ENCODE assay signal across 20 cellular contexts in the genomic region with DNA sequence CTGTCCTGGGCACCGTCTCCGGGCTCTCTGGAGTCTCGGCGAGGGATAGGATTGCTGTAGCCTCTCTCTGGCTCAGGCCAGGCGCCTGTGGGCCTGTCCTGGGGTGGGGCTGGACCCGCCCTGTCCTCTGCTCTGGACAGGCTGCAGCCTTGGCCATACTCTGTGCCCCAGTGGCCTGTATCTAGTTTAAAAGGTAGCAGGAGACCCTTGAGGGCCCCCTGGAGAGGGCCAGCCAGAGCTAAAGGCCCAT. TPM values are rescaled to one million over a fixed set of nuclear protein-coding genes. Genes with fewer than 3 reads are reported as not detected.
DNase-seq lines count a peak whose midpoint lies in the region; ATAC-seq and TF ChIP-seq lines count a peak whose summit lies in the region.
"Had no signal": no experiment of that assay in that cellular context is flagged by ENCODE, and none has a peak within 500 bp of the region (broad histone marks: within the 10 kb centered on the region; RNA-seq: fewer than 3 reads in every experiment).

No MANE protein-coding gene starts in this region.

- no peak for TF ChIP-seq POLR2A in esophagus muscularis mucosa (IDR thresholded peaks at IDR 0.05; ENCODE audit: low read depth)

- no peaks in the 10 kb centered on the region for H3K36me3 ChIP-seq in esophagus muscularis mucosa
- H3K36me3 ChIP-seq: ascending aorta had no signal

- H3K27me3 ChIP-seq in esophagus muscularis mucosa: peaks cover 7 to 80% (median 30%) of the 10 kb centered on the region in 4 donors
- H3K27me3 ChIP-seq: testis had no signal

- peaks cover 32 to 47% (median 45%) of the 10 kb centered on the region in 4 donors for H3K4me1 ChIP-seq in esophagus muscularis mucosa

- TF ChIP-seq EP300 in esophagus muscularis mucosa (IDR thresholded peaks at IDR 0.05): no peak

- peak; percentile 7 for DNase-seq in activated naive CD4-positive, alpha-beta T cell treated with anti-CD3 and anti-CD28 coated beads, Interleukin-2, amount 50 U/mL, for 16 hours
- no peak for DNase-seq in activated naive CD4-positive, alpha-beta T cell treated with anti-CD3 and anti-CD28 coated beads for 36 hours
- no peak for DNase-seq in esophagus muscularis mucosa (ENCODE audit: extremely low spot score)
- DNase-seq in mesenteric fat pad (ENCODE audit: low spot score): peak; percentile 76
- no peak for DNase-seq in type B pancreatic cell (ENCODE audit: extremely low spot score, unreplicated experiment)
- DNase-seq in HUDEP-2 (lab: John Stamatoyannopoulos, UW; ENCODE audit: unreplicated experiment in 76 of 76): no peak
- DNase-seq: activated CD4-positive, CD25-positive, alpha-beta regulatory T cell; activated T-cell treated with anti-CD3 and anti-CD28 coated beads, Interleukin-2, amount 50 U/mL, for 72 hours; Calu3; HFFc6; IMR-90; NCI-H1092; NCI-H345; testis had no signal

- no peak overlapping the region for H3K27ac ChIP-seq in esophagus muscularis mucosa (replicated peaks in 1 of 4)
- H3K27ac ChIP-seq: ascending aorta, testis had no signal

- CTCF ChIA-PET in activated naive CD4-positive, alpha-beta T cell treated with anti-CD3 and anti-CD28 coated beads for 36 hours (lab: Charles Lee): no interaction called here

- H3K9me3 ChIP-seq in esophagus muscularis mucosa: no peaks in the 10 kb centered on the region
- H3K9me3 ChIP-seq: ascending aorta, testis had no signal

- WGBS in esophagus muscularis mucosa: 63% methylated on average over 4 of the region's 6 CpGs

- no peaks in the 10 kb centered on the region for H3K9me3 Mint-ChIP-seq in activated naive CD4-positive, alpha-beta T cell treated with anti-CD3 and anti-CD28 coated beads for 36 hours
- H3K9me3 Mint-ChIP-seq in type B pancreatic cell: no peaks in the 10 kb centered on the region
- H3K9me3 Mint-ChIP-seq: activated T-cell treated with anti-CD3 and anti-CD28 coated beads, Interleukin-2, amount 50 U/mL, for 72 hours; HFFc6; natural killer cell treated with Interleukin-12 subunit alpha and Interleukin-12 subunit beta and Interleukin-15 and Interleukin-18, amount 100 ng/mL, for 72 hours had no signal

- H3K4me3 ChIP-seq in esophagus muscularis mucosa: peak overlapping the region; percentile 52 to 65 (median 56)
- H3K4me3 ChIP-seq: testis had no signal

- no peak overlapping the region for H3K4me3 Mint-ChIP-seq in activated naive CD4-positive, alpha-beta T cell treated with anti-CD3 and anti-CD28 coated beads for 36 hours
- H3K4me3 Mint-ChIP-seq in type B pancreatic cell: peak overlapping the region; percentile 85
- H3K4me3 Mint-ChIP-seq: activated T-cell treated with anti-CD3 and anti-CD28 coated beads, Interleukin-2, amount 50 U/mL, for 72 hours; HFFc6; natural killer cell treated with Interleukin-12 subunit alpha and Interleukin-12 subunit beta and Interleukin-15 and Interleukin-18, amount 100 ng/mL, for 72 hours had no signal

- H3K27me3 Mint-ChIP-seq in activated naive CD4-positive, alpha-beta T cell treated with anti-CD3 and anti-CD28 coated beads for 36 hours (ENCODE audit: low read depth): peaks cover 13% of the 10 kb centered on the region
- H3K27me3 Mint-ChIP-seq in type B pancreatic cell: peaks cover 21% of the 10 kb centered on the region

- ATAC-seq in esophagus mucosa (no peak), GM19452 (IDR thresholded peaks at IDR 0.05; ENCODE audit: unreplicated experiment) (no peak)
- ATAC-seq: activated T-cell treated with anti-CD3 and anti-CD28 coated beads, Interleukin-2, amount 50 U/mL, for 72 hours; natural killer cell treated with Interleukin-12 subunit alpha and Interleukin-12 subunit beta and Interleukin-15 and Interleukin-18, amount 100 ng/mL, for 72 hours had no signal

- no peak overlapping the region for H3K27ac Mint-ChIP-seq in activated naive CD4-positive, alpha-beta T cell treated with anti-CD3 and anti-CD28 coated beads for 36 hours
- no peak overlapping the region for H3K27ac Mint-ChIP-seq in type B pancreatic cell
- H3K27ac Mint-ChIP-seq: activated T-cell treated with anti-CD3 and anti-CD28 coated beads, Interleukin-2, amount 50 U/mL, for 72 hours; HFFc6; natural killer cell treated with Interleukin-12 subunit alpha and Interleukin-12 subunit beta and Interleukin-15 and Interleukin-18, amount 100 ng/mL, for 72 hours had no signal

- no peaks in the 10 kb centered on the region for H3K36me3 Mint-ChIP-seq in activated naive CD4-positive, alpha-beta T cell treated with anti-CD3 and anti-CD28 coated beads for 36 hours (ENCODE audit: low read depth)
- no peaks in the 10 kb centered on the region for H3K36me3 Mint-ChIP-seq in type B pancreatic cell
- H3K36me3 Mint-ChIP-seq: natural killer cell treated with Interleukin-12 subunit alpha and Interleukin-12 subunit beta and Interleukin-15 and Interleukin-18, amount 100 ng/mL, for 72 hours had no signal

- peaks cover 9% of the 10 kb centered on the region for H3K4me1 Mint-ChIP-seq in activated naive CD4-positive, alpha-beta T cell treated with anti-CD3 and anti-CD28 coated beads for 36 hours (ENCODE audit: low read depth)
- H3K4me1 Mint-ChIP-seq in type B pancreatic cell (ENCODE audit: unreplicated experiment): peaks cover 9% of the 10 kb centered on the region

- intact Hi-C loops in activated naive CD4-positive, alpha-beta T cell treated with anti-CD3 and anti-CD28 coated beads for 36 hours (cut with micrococcal nuclease): no loop called here
- intact Hi-C loops in esophagus muscularis mucosa (cut with DNase I): no loop called here

- TF ChIP-seq CTCF in esophagus muscularis mucosa (IDR thresholded peaks at IDR 0.05) (no peak), type B pancreatic cell (conservative IDR thresholded peaks at IDR 0.05) (no peak)

RNA-seq across cellular contexts. Expression of gene KIF26A, which starts 1.8 kb away (rescaled TPM):
- total RNA-seq in activated naive CD4-positive, alpha-beta T cell treated with anti-CD3 and anti-CD28 coated beads for 36 hours: under 1 TPM; 0.07 TPM
- total RNA-seq in esophagus muscularis mucosa: 1 to 10 TPM; 4.6 to 7.2 (median 5.6) TPM
- 3.2 TPM for total RNA-seq in mesenteric fat pad
- 12.9 and 23.4 TPM in 2 replicates for total RNA-seq in type B pancreatic cell (ENCODE audit: low replicate concordance)
- total RNA-seq in esophagus mucosa: 1.00 TPM
- total RNA-seq: IMR-90; natural killer cell treated with Interleukin-12 subunit alpha and Interleukin-12 subunit beta and Interleukin-15 and Interleukin-18, amount 100 ng/mL, for 72 hours had no signal

RNA-seq across cellular contexts. Expression of gene ASPG, which starts 54.6 kb away (rescaled TPM):
- not detected for total RNA-seq in activated naive CD4-positive, alpha-beta T cell treated with anti-CD3 and anti-CD28 coated beads for 36 hours
- total RNA-seq in esophagus muscularis mucosa (under 1 TPM in 3 of 4 donors, not detected in 1; 0.33 to 0.75 (median 0.45) TPM), mesenteric fat pad (1.1 TPM), type B pancreatic cell (ENCODE audit: low replicate concordance) (0.29 TPM in 1 of 2 replicates, not detected in the other), esophagus mucosa (59.2 TPM)
- total RNA-seq: ascending aorta; Calu3; dermis microvascular lymphatic vessel endothelial cell; HFFc6; IMR-90; kidney epithelial cell; natural killer cell treated with Interleukin-12 subunit alpha and Interleukin-12 subunit beta and Interleukin-15 and Interleukin-18, amount 100 ng/mL, for 72 hours had no signal

Comparison
In these comparisons a context has a peak if more than half of its experiments do, and no peak if none do; other contexts are left out.
1. DNase-seq: peak in activated naive CD4-positive, alpha-beta T cell treated with anti-CD3 and anti-CD28 coated beads, Interleukin-2, amount 50 U/mL, for 16 hours (single experiment) and mesenteric fat pad (single experiment); none in activated naive CD4-positive, alpha-beta T cell treated with anti-CD3 and anti-CD28 coated beads for 36 hours (single experiment), esophagus muscularis mucosa (single experiment), type B pancreatic cell (single experiment) and HUDEP-2 (0 of 76).
2. RNA of gene ASPG, which starts 54.6 kb away (total RNA-seq): 59.2 TPM in esophagus mucosa (single experiment); 1.1 TPM in mesenteric fat pad (single experiment), 0.33 to 0.75 TPM in esophagus muscularis mucosa, not detected in activated naive CD4-positive, alpha-beta T cell treated with anti-CD3 and anti-CD28 coated beads for 36 hours and 0.29 TPM in type B pancreatic cell; every median in the first group is over 10 times any median in the second.